32 cellular contexts compared by ENCODE assay signal in the genomic region with DNA sequence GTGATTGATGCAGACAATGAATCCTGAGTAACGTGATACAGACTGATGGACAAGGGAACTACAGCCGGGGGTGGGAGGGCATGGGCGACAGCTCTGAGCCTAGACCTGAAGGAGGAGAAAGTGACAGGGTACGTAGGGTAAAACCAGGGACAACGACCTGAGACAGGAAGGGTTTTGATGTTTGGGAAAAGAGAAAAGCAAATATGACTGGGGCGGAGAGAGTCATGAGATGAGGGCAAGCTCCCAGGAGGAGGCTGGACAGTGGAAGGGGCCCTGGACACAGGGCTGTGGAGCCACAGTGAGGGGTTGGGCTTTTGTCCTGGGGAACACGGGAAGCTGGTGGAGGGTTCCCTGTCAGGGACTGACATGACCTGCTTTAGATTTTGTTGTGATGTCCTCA.
"Had no signal": no experiment of that assay in that cellular context is flagged by ENCODE, and none has a peak within 500 bp of the region (broad histone marks: within the 10 kb centered on the region; RNA-seq: fewer than 3 reads in every experiment).

No MANE protein-coding gene starts in this region.

- H3K27me3 Mint-ChIP-seq: activated CD4-positive, alpha-beta T cell treated with anti-CD3 and anti-CD28 coated beads, Interleukin-2, amount 10 ng/mL, durations not matched to agents 7 days and 5 days; activated CD8-positive, alpha-beta T cell treated with anti-CD3 and anti-CD28 coated beads for 36 hours; activated naive CD4-positive, alpha-beta T cell treated with anti-CD3 and anti-CD28 coated beads, Interleukin-2, amount 50 U/mL, for 24 hours; activated naive CD8-positive, alpha-beta T cell treated with anti-CD3 and anti-CD28 coated beads for 36 hours; activated naive CD8-positive, alpha-beta T cell treated with anti-CD3 and anti-CD28 coated beads, Interleukin-2, amount 50 U/mL, for 24 hours; activated T-helper 17 cell treated with anti-CD3 and anti-CD28 coated beads, Interleukin-2, amount 50 U/mL, for 72 hours had no signal

- H3K4me1 Mint-ChIP-seq: activated naive CD4-positive, alpha-beta T cell treated with anti-CD3 and anti-CD28 coated beads, Interleukin-2, amount 50 U/mL, for 24 hours; activated naive CD8-positive, alpha-beta T cell treated with anti-CD3 and anti-CD28 coated beads for 36 hours; activated naive CD8-positive, alpha-beta T cell treated with anti-CD3 and anti-CD28 coated beads, Interleukin-2, amount 50 U/mL, for 24 hours; activated T-helper 17 cell treated with anti-CD3 and anti-CD28 coated beads, Interleukin-2, amount 50 U/mL, for 72 hours had no signal

- H3K36me3 ChIP-seq: breast epithelium had no signal

- DNase-seq: activated CD4-positive, alpha-beta T cell treated with anti-CD3 and anti-CD28 coated beads for 1 hour; activated CD4-positive, alpha-beta T cell treated with anti-CD3 and anti-CD28 coated beads for 4 hours; activated CD4-positive, alpha-beta T cell treated with anti-CD3 and anti-CD28 coated beads, Interleukin-2, amount 10 ng/mL, durations not matched to agents 7 days and 5 days; activated CD4-positive, alpha-beta T cell treated with anti-CD3 and anti-CD28 coated beads, Interleukin-2, amount 50 U/mL, for 48 hours; activated CD8-positive, alpha-beta memory T cell treated with anti-CD3 and anti-CD28 coated beads for 24 hours; activated CD8-positive, alpha-beta T cell treated with anti-CD3 and anti-CD28 coated beads for 36 hours; activated effector memory CD4-positive, alpha-beta T cell treated with Interleukin-2 at 50 U/mL for 16 hours; activated gamma-delta T cell treated with Interleukin-2 at 50 U/mL for 16 hours; activated naive CD4-positive, alpha-beta T cell treated with anti-CD3 and anti-CD28 coated beads for 36 hours; activated naive CD8-positive, alpha-beta T cell treated with anti-CD3 and anti-CD28 coated beads for 36 hours; activated naive CD8-positive, alpha-beta T cell treated with anti-CD3 and anti-CD28 coated beads, Interleukin-2, amount 50 U/mL, for 24 hours; activated T-cell treated with anti-CD3 and anti-CD28 coated beads, Interleukin-2, amount 50 U/mL, for 4 hours; adrenal gland; amygdala; aorta; body of pancreas; central memory CD4-positive, alpha-beta T cell; cerebellar nuclear complex; colonic mucosa; effector CD8-positive, alpha-beta T cell; endodermal cell; erythroblast; foreskin keratinocyte; gastrocnemius medialis; glutamatergic neuron; heart left ventricle; T-helper 2 cell had no signal

- H3K4me3 Mint-ChIP-seq: activated CD4-positive, alpha-beta T cell treated with anti-CD3 and anti-CD28 coated beads, Interleukin-2, amount 10 ng/mL, durations not matched to agents 7 days and 5 days; activated CD8-positive, alpha-beta T cell treated with anti-CD3 and anti-CD28 coated beads for 36 hours; activated naive CD4-positive, alpha-beta T cell treated with anti-CD3 and anti-CD28 coated beads for 36 hours; activated naive CD4-positive, alpha-beta T cell treated with anti-CD3 and anti-CD28 coated beads, Interleukin-2, amount 50 U/mL, for 24 hours; activated naive CD8-positive, alpha-beta T cell treated with anti-CD3 and anti-CD28 coated beads for 36 hours; activated naive CD8-positive, alpha-beta T cell treated with anti-CD3 and anti-CD28 coated beads, Interleukin-2, amount 50 U/mL, for 24 hours; activated T-cell treated with anti-CD3 and anti-CD28 coated beads, Interleukin-2, amount 50 U/mL, for 4 hours; activated T-helper 17 cell treated with anti-CD3 and anti-CD28 coated beads, Interleukin-2, amount 50 U/mL, for 72 hours; endodermal cell had no signal

- H3K4me1 ChIP-seq: adrenal gland, body of pancreas, breast epithelium, colonic mucosa, esophagus muscularis mucosa, foreskin keratinocyte, gastrocnemius medialis, heart left ventricle had no signal

- H3K9me3 ChIP-seq: colonic mucosa had no signal

- H3K4me3 ChIP-seq: adrenal gland, body of pancreas, breast epithelium, cardiac muscle cell, colonic mucosa, esophagus muscularis mucosa, gastrocnemius medialis, heart left ventricle had no signal

- ATAC-seq: activated CD8-positive, alpha-beta T cell treated with anti-CD3 and anti-CD28 coated beads for 36 hours; activated naive CD8-positive, alpha-beta T cell treated with anti-CD3 and anti-CD28 coated beads, Interleukin-2, amount 50 U/mL, for 24 hours; activated T-cell treated with anti-CD3 and anti-CD28 coated beads, Interleukin-2, amount 50 U/mL, for 4 hours; activated T-helper 17 cell treated with anti-CD3 and anti-CD28 coated beads, Interleukin-2, amount 50 U/mL, for 72 hours; body of pancreas; foreskin keratinocyte; gastrocnemius medialis; heart left ventricle had no signal

- H3K27ac ChIP-seq: adrenal gland, body of pancreas, breast epithelium, cardiac muscle cell, colonic mucosa, esophagus muscularis mucosa, foreskin keratinocyte, gastrocnemius medialis, heart left ventricle had no signal

- H3K27me3 ChIP-seq: adrenal gland, body of pancreas, breast epithelium, cardiac muscle cell, colonic mucosa, esophagus muscularis mucosa, foreskin keratinocyte, gastrocnemius medialis, heart left ventricle had no signal

- H3K27ac Mint-ChIP-seq: activated CD4-positive, alpha-beta T cell treated with anti-CD3 and anti-CD28 coated beads, Interleukin-2, amount 10 ng/mL, durations not matched to agents 7 days and 5 days; activated CD8-positive, alpha-beta T cell treated with anti-CD3 and anti-CD28 coated beads for 36 hours; activated naive CD4-positive, alpha-beta T cell treated with anti-CD3 and anti-CD28 coated beads for 36 hours; activated naive CD4-positive, alpha-beta T cell treated with anti-CD3 and anti-CD28 coated beads, Interleukin-2, amount 50 U/mL, for 24 hours; activated naive CD8-positive, alpha-beta T cell treated with anti-CD3 and anti-CD28 coated beads for 36 hours; activated naive CD8-positive, alpha-beta T cell treated with anti-CD3 and anti-CD28 coated beads, Interleukin-2, amount 50 U/mL, for 24 hours; activated T-helper 17 cell treated with anti-CD3 and anti-CD28 coated beads, Interleukin-2, amount 50 U/mL, for 72 hours had no signal
